ENCODE assay signal across 8 cellular contexts in the genomic region with DNA sequence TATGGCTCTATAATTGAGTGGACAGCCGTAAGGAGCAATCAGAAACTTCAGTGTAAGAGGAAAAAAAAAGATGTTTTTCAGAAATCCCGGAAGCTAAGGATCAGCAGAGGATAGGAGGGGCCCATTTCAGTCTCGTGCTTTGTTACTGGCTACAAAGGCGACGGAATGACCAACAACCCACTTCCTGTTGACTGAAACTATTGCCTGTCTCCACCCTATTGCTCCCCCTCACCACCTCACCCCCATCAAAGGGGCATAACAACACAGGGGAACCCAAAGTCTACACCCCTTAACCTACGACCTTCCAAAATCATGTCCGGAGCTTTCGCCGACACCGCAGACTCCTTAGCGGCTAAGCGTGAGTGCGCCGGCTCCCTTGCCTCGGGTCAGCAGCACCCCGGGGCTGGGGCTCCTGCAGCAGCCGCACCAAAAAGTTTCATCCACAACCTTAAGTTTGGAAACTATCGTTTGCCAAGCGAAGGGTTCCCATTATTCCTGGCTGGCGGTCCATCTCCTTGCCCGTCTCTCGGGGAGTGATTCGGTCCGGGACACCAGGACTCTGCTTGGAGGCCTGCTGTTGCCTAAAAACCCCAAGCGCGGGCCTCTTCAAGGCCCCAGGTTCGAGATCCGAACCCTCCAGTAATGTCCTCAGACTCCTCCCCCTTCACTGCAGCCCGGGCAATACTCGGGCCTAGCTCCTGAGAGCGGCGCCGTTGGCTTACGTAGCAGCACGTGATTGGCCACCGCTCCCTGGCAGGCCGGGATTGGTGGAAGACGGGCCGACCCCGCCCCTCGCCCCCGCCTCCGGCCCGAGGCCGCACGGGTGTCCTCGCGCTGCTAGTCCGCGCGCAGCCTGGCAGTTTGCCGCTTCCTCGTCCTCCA. TPM values are rescaled to one million over a fixed set of nuclear protein-coding genes. Genes with fewer than 3 reads are reported as not detected.
DNase-seq lines count a peak whose midpoint lies in the region; ATAC-seq and TF ChIP-seq lines count a peak whose summit lies in the region.

A gene (plus strand): TSS at position 840 of the 882 bp plus-strand sequence. CDS start 53 bp downstream, outside the sequence.

- H3K9me2 ChIP-seq in SU-DHL-6 (replicated peaks; ENCODE audit: insufficient read depth, low read length): no peaks in the 10 kb centered on the region

- peak; percentile 78 for ATAC-seq in HG02678 (IDR thresholded peaks at IDR 0.05; ENCODE audit: unreplicated experiment)
- ATAC-seq in activated naive CD8-positive, alpha-beta T cell treated with anti-CD3 and anti-CD28 coated beads, Interleukin-2, amount 10 ng/mL, durations not matched to agents 7 days and 5 days (ENCODE audit: low read depth): peak; percentile 89

- peak; percentile 93 for DNase-seq in NCI-H128 (lab: John Stamatoyannopoulos, UW; ENCODE audit: unreplicated experiment)
- peak; percentile 98 for DNase-seq in activated naive CD8-positive, alpha-beta T cell treated with anti-CD3 and anti-CD28 coated beads, Interleukin-2, amount 10 ng/mL, durations not matched to agents 7 days and 5 days
- DNase-seq in head of caudate nucleus: peak; percentile 97 to 100 (median 99)
- peak; percentile 100 for DNase-seq in osteocyte (ENCODE audit: extremely low spot score, unreplicated experiment)

- no peaks in the 10 kb centered on the region for H3K27me3 ChIP-seq in SU-DHL-6 (ENCODE audit: low read length)
- no peaks in the 10 kb centered on the region for H3K27me3 ChIP-seq in thymus (ENCODE audit: control insufficient read depth, insufficient read depth)

- H2AFZ ChIP-seq in SU-DHL-6 (ENCODE audit: low read depth, low read length, severe bottlenecking): peak within 1 kb of the TSS; percentile 60

- H3K27me3 Mint-ChIP-seq in activated naive CD8-positive, alpha-beta T cell treated with anti-CD3 and anti-CD28 coated beads, Interleukin-2, amount 10 ng/mL, durations not matched to agents 7 days and 5 days: no peaks in the 10 kb centered on the region
- H3K27me3 Mint-ChIP-seq in osteocyte (ENCODE audit: unreplicated experiment): no peaks in the 10 kb centered on the region

- peak; percentile 95 for TF ChIP-seq POLR2A in GM10847 (IDR thresholded peaks at IDR 0.05; ENCODE audit: extremely low read depth, insufficient read length)

- under 1% methylated on average over 53 of the region's 53 CpGs for WGBS in thymus

- peaks cover 12% of the 10 kb centered on the region for H3K36me3 Mint-ChIP-seq in activated naive CD8-positive, alpha-beta T cell treated with anti-CD3 and anti-CD28 coated beads, Interleukin-2, amount 10 ng/mL, durations not matched to agents 7 days and 5 days
- H3K36me3 Mint-ChIP-seq in osteocyte (ENCODE audit: unreplicated experiment): no peaks in the 10 kb centered on the region

- H3K4me3 Mint-ChIP-seq in activated naive CD8-positive, alpha-beta T cell treated with anti-CD3 and anti-CD28 coated beads, Interleukin-2, amount 10 ng/mL, durations not matched to agents 7 days and 5 days: peak within 1 kb of the TSS; percentile 94
- peak within 1 kb of the TSS; percentile 97 for H3K4me3 Mint-ChIP-seq in osteocyte (ENCODE audit: unreplicated experiment)

- peak within 1 kb of the TSS; percentile 94 for H3K9ac ChIP-seq in SU-DHL-6 (ENCODE audit: low read length)

- peaks cover 27% of the 10 kb centered on the region for H3F3A ChIP-seq in SU-DHL-6 (ENCODE audit: insufficient read depth)

- H3K9me3 ChIP-seq in SU-DHL-6 (ENCODE audit: insufficient read depth, low read length): no peaks in the 10 kb centered on the region
- H3K9me3 ChIP-seq in thymus (ENCODE audit: control insufficient read depth): no peaks in the 10 kb centered on the region

- peak within 1 kb of the TSS; percentile 99 for H3K4me2 ChIP-seq in SU-DHL-6 (ENCODE audit: low read depth, low read length, poor library complexity, severe bottlenecking)

- peak within 1 kb of the TSS; percentile 98 for H3K27ac Mint-ChIP-seq in activated naive CD8-positive, alpha-beta T cell treated with anti-CD3 and anti-CD28 coated beads, Interleukin-2, amount 10 ng/mL, durations not matched to agents 7 days and 5 days
- H3K27ac Mint-ChIP-seq in osteocyte (ENCODE audit: unreplicated experiment): peak within 1 kb of the TSS; percentile 100

- TF ChIP-seq CTCF in SU-DHL-6 (IDR thresholded peaks at IDR 0.05; ENCODE audit: insufficient read depth, low read length, poor library complexity, severe bottlenecking) (no peak), osteocyte (IDR thresholded peaks at IDR 0.05) (no peak)

- no peaks in the 10 kb centered on the region for H3K9me3 Mint-ChIP-seq in activated naive CD8-positive, alpha-beta T cell treated with anti-CD3 and anti-CD28 coated beads, Interleukin-2, amount 10 ng/mL, durations not matched to agents 7 days and 5 days
- H3K9me3 Mint-ChIP-seq in osteocyte (ENCODE audit: unreplicated experiment): no peaks in the 10 kb centered on the region

- peaks cover 57% of the 10 kb centered on the region for H3K4me1 Mint-ChIP-seq in activated naive CD8-positive, alpha-beta T cell treated with anti-CD3 and anti-CD28 coated beads, Interleukin-2, amount 10 ng/mL, durations not matched to agents 7 days and 5 days
- peaks cover 40% of the 10 kb centered on the region for H3K4me1 Mint-ChIP-seq in osteocyte (ENCODE audit: unreplicated experiment)

- peak within 1 kb of the TSS; percentile 75 for H3K27ac ChIP-seq in SU-DHL-6 (ENCODE audit: low read depth, low read length)
- H3K27ac ChIP-seq in thymus (ENCODE audit: low read depth): peak within 1 kb of the TSS; percentile 100

- intact Hi-C loops in head of caudate nucleus (cut with DNase I): loop anchor here (5.0 to 10.0 kb wide), 2 partner anchors 58 to 251 kb away; a partner anchor contains a TSS

- POLR2A ChIA-PET in activated naive CD8-positive, alpha-beta T cell treated with anti-CD3 and anti-CD28 coated beads, Interleukin-2, amount 10 ng/mL, durations not matched to agents 7 days and 5 days (lab: Charles Lee): interaction anchor here (0.7 to 5.6 kb wide), 24 partner anchors 10 to 1922 kb away, joined by 3 to 109 read pairs (median 3); a partner anchor contains a TSS

- peaks cover 53% of the 10 kb centered on the region for H3K79me2 ChIP-seq in SU-DHL-6 (ENCODE audit: insufficient read depth, low read length)

- H3K36me3 ChIP-seq in SU-DHL-6 (ENCODE audit: low read length) (no peaks in the 10 kb centered on the region; the same call in 1 of the 2 replicates), thymus (ENCODE audit: control insufficient read depth, insufficient read depth) (no peaks in the 10 kb centered on the region)

- peaks cover 8% of the 10 kb centered on the region for H3K4me1 ChIP-seq in thymus (ENCODE audit: control insufficient read depth, insufficient read depth, low read length)

- peaks cover 20% of the 10 kb centered on the region for H4K20me1 ChIP-seq in SU-DHL-6 (ENCODE audit: low read depth, low read length)

- H3K4me3 ChIP-seq in SU-DHL-6 (ENCODE audit: insufficient read depth, low read length, poor library complexity, severe bottlenecking): peak within 1 kb of the TSS; percentile 76
- H3K4me3 ChIP-seq in thymus (ENCODE audit: low read length): peak within 1 kb of the TSS; percentile 79

RNA-seq across cellular contexts. Expression of the gene that starts here (rescaled TPM):
- 10 to 100 TPM; 78.0 to 87.1 TPM for total RNA-seq in activated naive CD8-positive, alpha-beta T cell treated with anti-CD3 and anti-CD28 coated beads, Interleukin-2, amount 10 ng/mL, durations not matched to agents 7 days and 5 days
- 44.9 and 47.5 TPM in 2 replicates for total RNA-seq in osteocyte
- 43.4 TPM for polyA plus RNA-seq in thymus

Comparison
In these comparisons a context has a peak if more than half of its experiments do, and no peak if none do; other contexts are left out.
1. Peak in every context shown above with its lines: DNase-seq, ATAC-seq, H3K4me3 ChIP-seq and H3K27ac ChIP-seq.